Comparison of ENCODE assay signal across 8 cellular contexts in the genomic region with DNA sequence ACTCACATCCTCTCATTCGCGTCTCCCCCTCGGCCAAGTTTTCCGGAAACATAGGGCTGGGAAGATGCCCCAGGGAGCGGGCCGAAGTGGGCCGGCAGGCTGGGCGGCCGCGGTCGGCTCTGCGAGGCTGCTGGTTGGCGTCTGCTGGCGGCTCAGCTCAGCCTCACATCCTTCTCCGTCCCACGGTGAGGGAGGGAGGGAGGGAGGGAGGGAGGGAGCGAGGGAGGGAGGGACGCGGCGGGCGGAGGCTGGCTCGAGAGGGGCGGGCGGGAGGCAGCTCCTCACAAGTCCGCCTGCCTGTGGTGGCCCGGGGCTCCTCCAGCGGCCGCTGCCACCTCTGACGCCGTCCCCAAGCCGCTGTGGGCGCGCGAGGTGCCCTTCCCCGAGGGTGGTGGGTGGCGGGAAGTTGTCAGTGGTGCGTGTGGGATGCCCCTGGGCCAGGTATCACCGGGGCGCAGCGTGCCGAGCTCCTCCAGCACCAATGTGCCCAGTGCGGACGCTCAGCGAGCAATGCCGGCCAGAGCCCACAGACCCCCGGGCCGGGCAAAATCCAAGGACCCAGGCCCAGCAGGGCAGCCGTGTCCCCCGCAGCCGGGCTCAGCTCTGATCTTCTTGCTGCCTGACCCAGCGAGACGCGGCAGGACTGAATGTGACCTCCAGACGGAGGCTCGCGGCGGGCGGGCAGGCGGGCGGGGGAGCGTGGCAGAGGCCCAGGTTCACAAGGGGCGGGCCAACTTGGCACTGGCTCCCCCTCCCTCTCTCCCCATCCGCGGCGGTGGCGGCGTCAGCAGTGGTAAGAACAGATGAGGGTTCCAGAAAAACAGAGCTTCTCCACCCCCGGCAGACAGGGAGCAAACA.
A peak's percentile ranks its signal among the peaks of the same experiment; 100 is the strongest.
DNase-seq lines count a peak whose midpoint lies in the region; ATAC-seq and TF ChIP-seq lines count a peak whose summit lies in the region.

No MANE protein-coding gene starts in this region.

- TF ChIP-seq CTCF in LNCaP clone FGC (IDR thresholded peaks at IDR 0.05; ENCODE audit: control insufficient read depth, extremely low read depth, insufficient read depth) (no peak), kidney epithelial cell (IDR thresholded peaks at IDR 0.05; ENCODE audit: insufficient read depth, low read length, poor library complexity, severe bottlenecking) (no peak), smooth muscle cell (IDR thresholded peaks at IDR 0.05; ENCODE audit: borderline replicate concordance, insufficient read depth, poor library complexity, severe bottlenecking) (no peak), GM13976 (IDR thresholded peaks at IDR 0.05; ENCODE audit: borderline replicate concordance, control extremely low read depth, extremely low read depth, insufficient read depth, missing control alignments) (no peak)

- H3K4me1 Mint-ChIP-seq in CD4-positive, CD25-positive, alpha-beta regulatory T cell, result peaks cover 5 to 41% (median 9%) of the 10 kb centered on the region in 4 donors
- peaks cover 43% of the 10 kb centered on the region for H3K4me1 Mint-ChIP-seq in activated CD4-positive, alpha-beta T cell treated with anti-CD3 and anti-CD28 coated beads for 36 hours

- H3K4me2 ChIP-seq in smooth muscle cell, result peak overlapping the region; percentile 96

- peak; percentile 68 to 73 for ATAC-seq in CD4-positive, CD25-positive, alpha-beta regulatory T cell (ENCODE audit: low read depth in 2 of 2)
- peak; percentile 79 for ATAC-seq in activated CD4-positive, alpha-beta T cell treated with anti-CD3 and anti-CD28 coated beads for 36 hours
- ATAC-seq in GM21526 (IDR thresholded peaks at IDR 0.05; ENCODE audit: low FRiP score, unreplicated experiment), result no peak

- peak; percentile 27 to 70 (median 53) for DNase-seq in CD4-positive, CD25-positive, alpha-beta regulatory T cell
- no peak for DNase-seq in LNCaP clone FGC (ENCODE audit: low read depth)
- peak; percentile 86 for DNase-seq in activated CD4-positive, alpha-beta T cell treated with anti-CD3 and anti-CD28 coated beads for 36 hours
- DNase-seq in cerebellum (ENCODE audit: low spot score), result peak; percentile 85
- DNase-seq in kidney epithelial cell (ENCODE audit: low read depth), result no peak
- peak; percentile 73 for DNase-seq in smooth muscle cell (lab: John Stamatoyannopoulos, UW; ENCODE audit: unreplicated experiment)
- no peak for DNase-seq in GM13976 (ENCODE audit: low spot score)

- H3K27me3 Mint-ChIP-seq in CD4-positive, CD25-positive, alpha-beta regulatory T cell, result no peaks in the 10 kb centered on the region
- H3K27me3 Mint-ChIP-seq in activated CD4-positive, alpha-beta T cell treated with anti-CD3 and anti-CD28 coated beads for 36 hours, result no peaks in the 10 kb centered on the region

- H3K27ac ChIP-seq in CD4-positive, CD25-positive, alpha-beta regulatory T cell (ENCODE audit: insufficient read depth, low read length, poor library complexity, severe bottlenecking), result no peak overlapping the region
- H3K27ac ChIP-seq in smooth muscle cell (ENCODE audit: low read depth), result peak overlapping the region; percentile 90

- H4K20me1 ChIP-seq in smooth muscle cell (ENCODE audit: low read depth), result peaks cover 93% of the 10 kb centered on the region

- peak overlapping the region in 1 of 3 donors; percentile 5 for H3K27ac Mint-ChIP-seq in CD4-positive, CD25-positive, alpha-beta regulatory T cell
- no peak overlapping the region for H3K27ac Mint-ChIP-seq in activated CD4-positive, alpha-beta T cell treated with anti-CD3 and anti-CD28 coated beads for 36 hours

- no peak overlapping the region for H2AFZ ChIP-seq in smooth muscle cell (ENCODE audit: low read depth)

- peaks cover 19% of the 10 kb centered on the region for H3K4me1 ChIP-seq in CD4-positive, CD25-positive, alpha-beta regulatory T cell (ENCODE audit: control insufficient read depth, insufficient read depth, low read length, poor library complexity, severe bottlenecking)
- H3K4me1 ChIP-seq in smooth muscle cell (ENCODE audit: low read depth), result peaks cover 31% of the 10 kb centered on the region

- no peaks in the 10 kb centered on the region for H3K9me3 Mint-ChIP-seq in CD4-positive, CD25-positive, alpha-beta regulatory T cell
- H3K9me3 Mint-ChIP-seq in activated CD4-positive, alpha-beta T cell treated with anti-CD3 and anti-CD28 coated beads for 36 hours (ENCODE audit: low read depth), result no peaks in the 10 kb centered on the region

- peaks cover 9% of the 10 kb centered on the region for H3K36me3 Mint-ChIP-seq in CD4-positive, CD25-positive, alpha-beta regulatory T cell
- H3K36me3 Mint-ChIP-seq in activated CD4-positive, alpha-beta T cell treated with anti-CD3 and anti-CD28 coated beads for 36 hours (ENCODE audit: low read depth), result peaks cover 6% of the 10 kb centered on the region

- H3K9ac ChIP-seq in smooth muscle cell (ENCODE audit: low read depth), result peak overlapping the region; percentile 74

- no peaks in the 10 kb centered on the region for H3K9me3 ChIP-seq in CD4-positive, CD25-positive, alpha-beta regulatory T cell (ENCODE audit: control insufficient read depth in 2 of 2, low read length in 2 of 2)
- no peaks in the 10 kb centered on the region for H3K9me3 ChIP-seq in smooth muscle cell (replicated peaks; ENCODE audit: low read depth)

- H3K4me3 Mint-ChIP-seq in CD4-positive, CD25-positive, alpha-beta regulatory T cell, result peak overlapping the region in 3 of 4 donors; percentile 51 to 75 (median 67)
- H3K4me3 Mint-ChIP-seq in activated CD4-positive, alpha-beta T cell treated with anti-CD3 and anti-CD28 coated beads for 36 hours, result peak overlapping the region; percentile 44

- in situ Hi-C loops in GM13976 (cut with MboI; ENCODE audit: low sequenced_read_pairs, unreplicated experiment), result loop anchor here (25.0 kb wide), 1 partner anchor 373 kb away; no protein-coding TSS in a partner anchor

- intact Hi-C loops in activated CD4-positive, alpha-beta T cell treated with anti-CD3 and anti-CD28 coated beads for 36 hours (cut with DNase I, micrococcal nuclease), result loop anchor here in 1 of 2 experiments (1.0 kb wide), 1 partner anchor 64 kb away; no protein-coding TSS in a partner anchor

- POLR2A ChIA-PET in activated CD4-positive, alpha-beta T cell treated with anti-CD3 and anti-CD28 coated beads for 36 hours (lab: Charles Lee), result interaction anchor here (1.2 kb wide), 1 partner anchor 386 kb away, joined by 3 read pairs; no protein-coding TSS in a partner anchor

- WGBS in smooth muscle cell (ENCODE audit: low lambda C conversion rate), result 3% methylated on average over 49 of the region's 68 CpGs

- CTCF ChIA-PET in activated CD4-positive, alpha-beta T cell treated with anti-CD3 and anti-CD28 coated beads for 36 hours (lab: Charles Lee), result interaction anchor here (0.8 to 1.4 kb wide), 4 partner anchors 10 to 65 kb away, joined by 3 to 4 read pairs (median 4); no protein-coding TSS in a partner anchor

- H3K27me3 ChIP-seq in CD4-positive, CD25-positive, alpha-beta regulatory T cell (ENCODE audit: control insufficient read depth, insufficient read depth, low read length), result no peaks in the 10 kb centered on the region
- H3K27me3 ChIP-seq in kidney epithelial cell (ENCODE audit: control insufficient read depth, insufficient read depth, low read length), result no peaks in the 10 kb centered on the region
- no peaks in the 10 kb centered on the region for H3K27me3 ChIP-seq in smooth muscle cell (ENCODE audit: low read depth)

- peaks cover 9% of the 10 kb centered on the region for H3K36me3 ChIP-seq in CD4-positive, CD25-positive, alpha-beta regulatory T cell (ENCODE audit: control insufficient read depth, insufficient read depth, low read length)
- H3K36me3 ChIP-seq in kidney epithelial cell (ENCODE audit: control insufficient read depth, insufficient read depth, low read length) (peaks cover 2% of the 10 kb centered on the region), smooth muscle cell (ENCODE audit: low read depth) (no peaks in the 10 kb centered on the region)

- H3K4me3 ChIP-seq in CD4-positive, CD25-positive, alpha-beta regulatory T cell (ENCODE audit: low read depth, low read length), result no peak overlapping the region
- H3K4me3 ChIP-seq in LNCaP clone FGC (ENCODE audit: low read depth, low read length) (peak overlapping the region; percentile 75), kidney epithelial cell (ENCODE audit: low read depth, low read length) (peak overlapping the region; percentile 59), smooth muscle cell (peak overlapping the region; percentile 57)

- H3F3A ChIP-seq in smooth muscle cell (ENCODE audit: low read depth), result peaks cover 35% of the 10 kb centered on the region

- peaks cover 31% of the 10 kb centered on the region for H3K79me2 ChIP-seq in smooth muscle cell (ENCODE audit: low read depth)

Comparison
In these comparisons a context has a peak if more than half of its experiments do, and no peak if none do; other contexts are left out.
1. DNase-seq: peak in CD4-positive, CD25-positive, alpha-beta regulatory T cell (3 of 3), activated CD4-positive, alpha-beta T cell treated with anti-CD3 and anti-CD28 coated beads for 36 hours (single experiment), cerebellum (single experiment) and smooth muscle cell (single experiment); none in LNCaP clone FGC (single experiment), kidney epithelial cell (single experiment) and GM13976 (single experiment).